16 cellular contexts compared by ENCODE assay signal in genomic region chr19:4682417-4683200, GRCh38. TPM values are rescaled to one million over a fixed set of nuclear protein-coding genes. Genes with fewer than 3 reads are reported as not detected.
A peak's percentile ranks its signal among the peaks of the same experiment; 100 is the strongest.
DNase-seq lines count a peak whose midpoint lies in the region; ATAC-seq, FAIRE-seq and TF ChIP-seq lines count a peak whose summit lies in the region.
"Had no signal": no experiment of that assay in that cellular context is flagged by ENCODE, and none has a peak within 500 bp of the region (broad histone marks: within the 10 kb centered on the region; RNA-seq: fewer than 3 reads in every experiment).

No MANE protein-coding gene starts in this region.

- H3K36me3 Mint-ChIP-seq in stimulated activated naive B cell treated with anti-CD40 and anti-IgM and Interleukin-4, amounts not matched to agents 10 μg/mL and 1 μg/mL and 100 μg/mL, for 72 hours = peaks cover 39 to 57% of the 10 kb centered on the region in 2 donors

- BruUV-seq in GM12878 (replicated peaks; lab: Mats Ljungman, UMichigan) (no TSS peak), HepG2 (replicated peaks; lab: Mats Ljungman, UMichigan) (no TSS peak)

- DNase-seq in Right ventricle myocardium inferior (ENCODE audit: missing footprints) (peak; percentile 58), left ventricle myocardium superior (no peak), GM12878 (ENCODE audit: low read depth, low spot score) (no peak), HepG2 (ENCODE audit: low spot score) (no peak), HTR-8/SVneo (ENCODE audit: insufficient read length, low spot score) (no peak)
- DNase-seq in stimulated activated naive B cell treated with anti-CD40 and anti-IgM and Interleukin-4, amounts not matched to agents 10 μg/mL and 1 μg/mL and 100 μg/mL, for 72 hours = no peak
- DNase-seq: 8988T; AML-193; Caco-2; CD8-positive, alpha-beta memory T cell; DND-41; GOT3; HCEC 1CT had no signal

- 98% methylated on average over 34 of the region's 45 CpGs for WGBS in GM12878 (ENCODE audit: insufficient coverage, insufficient replicate concordance, low lambda C conversion rate, missing lambda C conversion rate)
- 98% methylated on average over 26 of the region's 45 CpGs for WGBS in HepG2 (ENCODE audit: low lambda C conversion rate)

- ATAC-seq in Right ventricle myocardium inferior (no peak), left ventricle myocardium superior (no peak), GM12878 (no peak), HepG2 (no peak), GM19455 (IDR thresholded peaks at IDR 0.05; ENCODE audit: unreplicated experiment) (no peak), HG02840 (IDR thresholded peaks at IDR 0.05; ENCODE audit: low FRiP score, unreplicated experiment) (no peak)
- no peak for ATAC-seq in stimulated activated naive B cell treated with anti-CD40 and anti-IgM and Interleukin-4, amounts not matched to agents 10 μg/mL and 1 μg/mL and 100 μg/mL, for 72 hours (replicated peaks)

- H2AFZ ChIP-seq in GM12878 (ENCODE audit: control insufficient read depth, low read depth, low read length) = no peak overlapping the region
- H2AFZ ChIP-seq in HepG2 (ENCODE audit: low read length) = no peak overlapping the region

- H3K27ac ChIP-seq in GM12878 (ENCODE audit: control insufficient read depth, insufficient read depth) (no peak overlapping the region), HepG2 (ENCODE audit: extremely low read length, insufficient read depth, low read length) (no peak overlapping the region)
- H3K27ac ChIP-seq: BLaER1 had no signal

- no peaks in the 10 kb centered on the region for H4K20me1 ChIP-seq in GM12878 (ENCODE audit: control insufficient read depth, insufficient read depth)
- no peaks in the 10 kb centered on the region for H4K20me1 ChIP-seq in HepG2 (ENCODE audit: insufficient read depth, low read length)

- H3K4me3 ChIP-seq in GM12878 (no peak overlapping the region), HepG2 (replicated peaks in 1 of 3; ENCODE audit: insufficient read depth in 1 of 3, low read depth in 2 of 3, low read length in 3 of 3) (no peak overlapping the region)
- H3K4me3 ChIP-seq: BLaER1 had no signal

- no peak overlapping the region for H3K4me3 Mint-ChIP-seq in stimulated activated naive B cell treated with anti-CD40 and anti-IgM and Interleukin-4, amounts not matched to agents 10 μg/mL and 1 μg/mL and 100 μg/mL, for 72 hours
- H3K4me3 Mint-ChIP-seq: CD8-positive, alpha-beta memory T cell had no signal

- no peaks in the 10 kb centered on the region for H3K9me3 Mint-ChIP-seq in stimulated activated naive B cell treated with anti-CD40 and anti-IgM and Interleukin-4, amounts not matched to agents 10 μg/mL and 1 μg/mL and 100 μg/mL, for 72 hours
- H3K9me3 Mint-ChIP-seq: CD8-positive, alpha-beta memory T cell had no signal

- TF ChIP-seq CTCF in GM12878 (IDR thresholded peaks at IDR 0.05 in 2 of 3, conservative IDR thresholded peaks at IDR 0.05 in 1 of 3; ENCODE audit: control insufficient read depth in 2 of 3, extremely low read depth in 1 of 3, insufficient read depth in 1 of 3, low read depth in 3 of 3, low read length in 3 of 3) = no peak
- TF ChIP-seq CTCF in HepG2 (CRISPR knock-in tag; IDR thresholded peaks at IDR 0.05) = no peak

- POLR2A ChIA-PET in GM12878 (lab: Charles Lee) (no interaction called here), HepG2 (lab: Yijun Ruan, JAX) (no interaction called here)

- H3K27me3 ChIP-seq in GM12878 (replicated peaks in 1 of 2; ENCODE audit: control insufficient read depth in 2 of 2, insufficient read depth in 2 of 2, low read length in 1 of 2) (no peaks in the 10 kb centered on the region), HepG2 (ENCODE audit: control insufficient read depth in 1 of 2, insufficient read depth in 2 of 2, low read length in 2 of 2) (no peaks in the 10 kb centered on the region)
- H3K27me3 ChIP-seq: BLaER1 had no signal

- no peak overlapping the region for H3K9ac ChIP-seq in GM12878 (ENCODE audit: control insufficient read depth, insufficient read depth, low read length)
- H3K9ac ChIP-seq in HepG2 (ENCODE audit: insufficient read depth, low read depth, low read length) = no peak overlapping the region
- H3K9ac ChIP-seq: BLaER1 had no signal

- no peaks in the 10 kb centered on the region for H3K27me3 Mint-ChIP-seq in stimulated activated naive B cell treated with anti-CD40 and anti-IgM and Interleukin-4, amounts not matched to agents 10 μg/mL and 1 μg/mL and 100 μg/mL, for 72 hours
- H3K27me3 Mint-ChIP-seq: CD8-positive, alpha-beta memory T cell had no signal

- no peak for FAIRE-seq in GM12878 (lab: Jason Lieb, UNC)
- FAIRE-seq in HepG2 (lab: Jason Lieb, UNC) = no peak
- FAIRE-seq in HTR-8/SVneo (lab: Jason Lieb, UNC) = no peak

- TF ChIP-seq RAD21 in GM12878 (IDR thresholded peaks at IDR 0.05; ENCODE audit: insufficient read depth, low read depth, low read length) = no peak
- TF ChIP-seq RAD21 in HepG2 (CRISPR knock-in tag; IDR thresholded peaks at IDR 0.05) = no peak

- no peaks in the 10 kb centered on the region for H3K4me1 Mint-ChIP-seq in stimulated activated naive B cell treated with anti-CD40 and anti-IgM and Interleukin-4, amounts not matched to agents 10 μg/mL and 1 μg/mL and 100 μg/mL, for 72 hours
- H3K4me1 Mint-ChIP-seq: CD8-positive, alpha-beta memory T cell had no signal

- CTCF ChIA-PET in GM12878 (lab: Yijun Ruan, JAX) (no interaction called here), HepG2 (lab: Yijun Ruan, JAX; ENCODE audit: low intra/inter-chr PET ratio, low total read pairs) (no interaction called here)

- no peaks in the 10 kb centered on the region for H3K9me3 ChIP-seq in GM12878 (replicated peaks; ENCODE audit: control insufficient read depth, insufficient read depth, low read length)
- H3K9me3 ChIP-seq in HepG2 (ENCODE audit: low read length) = no peaks in the 10 kb centered on the region
- H3K9me3 ChIP-seq: BLaER1, Caco-2 had no signal

- TF ChIP-seq POLR2A in GM12878 (IDR thresholded peaks at IDR 0.05; ENCODE audit: low read depth, low read length) = peak; percentile 8; the same call in 1 of the 2 replicates
- TF ChIP-seq POLR2A in HepG2 (IDR thresholded peaks at IDR 0.05; ENCODE audit: insufficient read depth in 1 of 2, low read depth in 2 of 2, low read length in 2 of 2) = no peak

- no peaks in the 10 kb centered on the region for H3K4me1 ChIP-seq in GM12878 (ENCODE audit: control insufficient read depth, insufficient read depth, low read length)
- H3K4me1 ChIP-seq in HepG2 (ENCODE audit: insufficient read depth, low read length) = peaks cover 9% of the 10 kb centered on the region
- H3K4me1 ChIP-seq: Caco-2 had no signal

- SMC1A ChIA-PET in GM12878 (lab: Charles Lee; ENCODE audit: uncharacterized antibody, unreplicated experiment) = no interaction called here

- H3K36me3 ChIP-seq in GM12878 (ENCODE audit: control insufficient read depth in 2 of 2, insufficient read depth in 2 of 2, low read length in 1 of 2) (peaks cover 2 to 6% of the 10 kb centered on the region in 2 experiments; a peak in 3 of 4 replicates), HepG2 (replicated peaks in 1 of 2; ENCODE audit: control insufficient read depth in 1 of 2, insufficient read depth in 2 of 2, low read length in 2 of 2) (peaks cover 6 to 22% of the 10 kb centered on the region in 2 experiments; a peak in 4 of 5 replicates)

- H3K4me2 ChIP-seq in GM12878 (ENCODE audit: control insufficient read depth, insufficient read depth) (no peak overlapping the region), HepG2 (ENCODE audit: low read depth, low read length) (no peak overlapping the region)
- H3K4me2 ChIP-seq: BLaER1 had no signal

- no peaks in the 10 kb centered on the region for H3K79me2 ChIP-seq in GM12878 (ENCODE audit: control insufficient read depth, insufficient read depth, low read length)
- no peaks in the 10 kb centered on the region for H3K79me2 ChIP-seq in HepG2 (ENCODE audit: insufficient read depth, low read length)

- RAD21 ChIA-PET in GM12878 (lab: Charles Lee; ENCODE audit: unreplicated experiment) = no interaction called here

- intact Hi-C loops in Right ventricle myocardium inferior (cut with DNase I) = no loop called here
- intact Hi-C loops in left ventricle myocardium superior (cut with micrococcal nuclease) = no loop called here
- intact Hi-C loops in GM12878 (cut with micrococcal nuclease; ENCODE audit: unreplicated experiment) = no loop called here
- intact Hi-C loops in HepG2 (cut with micrococcal nuclease; ENCODE audit: unreplicated experiment) = no loop called here

- peak overlapping the region; percentile 31 for H3K27ac Mint-ChIP-seq in stimulated activated naive B cell treated with anti-CD40 and anti-IgM and Interleukin-4, amounts not matched to agents 10 μg/mL and 1 μg/mL and 100 μg/mL, for 72 hours
- H3K27ac Mint-ChIP-seq: CD8-positive, alpha-beta memory T cell had no signal

- in situ Hi-C loops in GM12878 (cut with MboI) = no loop called here
- in situ Hi-C loops in HepG2 (cut with HindIII; ENCODE audit: extremely low pct_ligation_motif_present, low pct_unique_long_range_greater_than_20kb) = no loop called here

- no peak for TF ChIP-seq EP300 in GM12878 (IDR thresholded peaks at IDR 0.05; ENCODE audit: borderline replicate concordance in 1 of 2, control insufficient read depth in 1 of 2, low read depth in 2 of 2, low read length in 2 of 2)
- TF ChIP-seq EP300 in HepG2 (IDR thresholded peaks at IDR 0.05; ENCODE audit: low read depth in 2 of 2, low read length in 2 of 2) = no peak
- no peak for TF ChIP-seq EP300 in HepG2 (CRISPR knock-in tag; IDR thresholded peaks at IDR 0.05; ENCODE audit: borderline replicate concordance)

RNA-seq across cellular contexts. Expression of gene MYDGF, which starts 12.5 kb away (rescaled TPM):
- total RNA-seq in Right ventricle myocardium inferior = 29.8 TPM
- 27.0 TPM for total RNA-seq in left ventricle myocardium superior
- total RNA-seq in GM12878 (2013; cell fraction: nucleolus; rRNA removed) = 25.3 and 26.6 TPM in 2 replicates
- total RNA-seq in GM12878 (2014; rRNA removed) = 68.7 and 83.5 TPM in 2 replicates
- total RNA-seq in GM12878 (2014; rRNA removed; fragmentation: Illumina TruSeq; extraction: Trizol) = 46.0 and 50.2 TPM in 2 replicates
- total RNA-seq in GM12878 (2021) = 57.4 and 64.7 TPM in 2 replicates
- 61.8 TPM for polyA plus RNA-seq in GM12878 (2011; ENCODE audit: low read depth)
- 31.3 and 45.6 TPM in 2 replicates for polyA plus RNA-seq in GM12878 (2011; rRNA removed)
- polyA plus RNA-seq in GM12878 (2011; cell fraction: cytosol; rRNA removed) = 72.7 and 135 TPM in 2 replicates
- 44.9 and 47.5 TPM in 2 replicates for polyA plus RNA-seq in GM12878 (2011; cell fraction: nucleus; rRNA removed)
- 111 and 140 TPM in 2 replicates for polyA plus RNA-seq in GM12878 (2012)
- 17.9 and 39.1 TPM in 2 replicates for polyA plus RNA-seq in GM12878 (2014; fragmentation: Illumina TruSeq; extraction: Trizol)
- 10 to 100 TPM in 1 of 2 experiments, 1 to 10 TPM in 1; 2.3 to 18.5 TPM for polyA plus RNA-seq in GM12878 (2014; fragmentation: Nextera tagmentation; extraction: Ambion mirVana)
- polyA plus RNA-seq in GM12878 (2014; rRNA removed) = 92.8 and 96.7 TPM in 2 replicates
- polyA plus RNA-seq in GM12878 (2016; fragmentation: Nextera tagmentation; extraction: Ambion mirVana) = 100 to 1,000 TPM; 183 to 196 TPM
- 15.4 and 26.8 TPM in 2 replicates for polyA minus RNA-seq in GM12878 (2011; rRNA and poly(A)+ RNA removed)
- polyA minus RNA-seq in GM12878 (2011; cell fraction: cytosol; rRNA and poly(A)+ RNA removed) = 14.0 and 15.4 TPM in 2 replicates
- polyA minus RNA-seq in GM12878 (2011; cell fraction: nucleus; rRNA and poly(A)+ RNA removed) = 7.4 and 12.1 TPM in 2 replicates
- 51.2 and 116 TPM in 2 replicates for total RNA-seq in HepG2 (2016; rRNA removed; fragmentation: Illumina TruSeq; extraction: Trizol)
- total RNA-seq in HepG2 (2016; cell fraction: cytosol; rRNA removed; fragmentation: Illumina TruSeq; extraction: Trizol; ENCODE audit: low read depth) = 22.6 and 23.9 TPM in 2 replicates
- total RNA-seq in HepG2 (2016; cell fraction: insoluble cytoplasmic fraction; rRNA removed; fragmentation: Illumina TruSeq; extraction: Trizol) = 51.8 and 121 TPM in 2 replicates
- 39.4 and 44.5 TPM in 2 replicates for total RNA-seq in HepG2 (2016; cell fraction: membrane; rRNA removed; fragmentation: Illumina TruSeq; extraction: Trizol)
- 80.0 and 98.1 TPM in 2 replicates for total RNA-seq in HepG2 (2016; cell fraction: nucleus; rRNA removed; fragmentation: Illumina TruSeq; extraction: Trizol)
- 195 and 198 TPM in 2 replicates for polyA plus RNA-seq in HepG2 (2011; rRNA removed)
- polyA plus RNA-seq in HepG2 (2011; cell fraction: cytosol; rRNA removed) = 230 and 342 TPM in 2 replicates
- polyA plus RNA-seq in HepG2 (2011; cell fraction: nucleus; rRNA removed) = 115 and 125 TPM in 2 replicates
- polyA plus RNA-seq in HepG2 (2012) = 153 and 214 TPM in 2 replicates
- 30.7 and 35.4 TPM in 2 replicates for polyA plus RNA-seq in HepG2 (2016; cell fraction: cytosol; fragmentation: Illumina TruSeq; extraction: Trizol; ENCODE audit: low read depth)
- polyA plus RNA-seq in HepG2 (2016; cell fraction: insoluble cytoplasmic fraction; fragmentation: Illumina TruSeq; extraction: Trizol; ENCODE audit: low read depth) = 58.1 and 61.6 TPM in 2 replicates
- polyA plus RNA-seq in HepG2 (2016; cell fraction: membrane; fragmentation: Illumina TruSeq; extraction: Trizol; ENCODE audit: low read depth) = 39.4 and 41.3 TPM in 2 replicates
- polyA plus RNA-seq in HepG2 (2016; cell fraction: nucleus; fragmentation: Illumina TruSeq; extraction: Trizol; ENCODE audit: insufficient read depth, low read depth) = 174 and 190 TPM in 2 replicates
- 65.4 and 78.5 TPM in 2 replicates for polyA minus RNA-seq in HepG2 (2011; rRNA and poly(A)+ RNA removed; ENCODE audit: low replicate concordance)
- 53.5 and 66.5 TPM in 2 replicates for polyA minus RNA-seq in HepG2 (2011; cell fraction: cytosol; rRNA and poly(A)+ RNA removed)
- 27.7 and 29.1 TPM in 2 replicates for polyA minus RNA-seq in HepG2 (2011; cell fraction: nucleus; rRNA and poly(A)+ RNA removed)

RNA-seq across cellular contexts. Expression of gene DPP9, which starts 41.0 kb away (rescaled TPM):
- total RNA-seq in Right ventricle myocardium inferior = 52.7 TPM
- 53.9 TPM for total RNA-seq in left ventricle myocardium superior
- total RNA-seq in GM12878 (2013; cell fraction: nucleolus; rRNA removed) = 114 and 131 TPM in 2 replicates
- 32.3 and 35.7 TPM in 2 replicates for total RNA-seq in GM12878 (2014; rRNA removed)
- total RNA-seq in GM12878 (2014; rRNA removed; fragmentation: Illumina TruSeq; extraction: Trizol) = 14.9 and 15.2 TPM in 2 replicates
- total RNA-seq in GM12878 (2021) = 54.5 and 58.6 TPM in 2 replicates
- 7.2 TPM for polyA plus RNA-seq in GM12878 (2011; ENCODE audit: low read depth)
- 4.5 and 10.0 TPM in 2 replicates for polyA plus RNA-seq in GM12878 (2011; rRNA removed)
- polyA plus RNA-seq in GM12878 (2011; cell fraction: cytosol; rRNA removed) = 13.7 and 15.7 TPM in 2 replicates
- 30.1 and 56.0 TPM in 2 replicates for polyA plus RNA-seq in GM12878 (2011; cell fraction: nucleus; rRNA removed)
- 22.3 and 28.0 TPM in 2 replicates for polyA plus RNA-seq in GM12878 (2012)
- polyA plus RNA-seq in GM12878 (2014; fragmentation: Illumina TruSeq; extraction: Trizol) = 11.4 and 24.1 TPM in 2 replicates
- 1 to 10 TPM in 1 of 2 experiments, under 1 TPM in 1; 0.64 to 1.2 TPM for polyA plus RNA-seq in GM12878 (2014; fragmentation: Nextera tagmentation; extraction: Ambion mirVana)
- polyA plus RNA-seq in GM12878 (2014; rRNA removed) = 31.0 and 40.9 TPM in 2 replicates
- polyA plus RNA-seq in GM12878 (2016; fragmentation: Nextera tagmentation; extraction: Ambion mirVana) = 10 to 100 TPM; 50.6 to 52.9 TPM
- polyA minus RNA-seq in GM12878 (2011; rRNA and poly(A)+ RNA removed) = 13.0 and 18.5 TPM in 2 replicates
- polyA minus RNA-seq in GM12878 (2011; cell fraction: cytosol; rRNA and poly(A)+ RNA removed) = 13.9 and 19.4 TPM in 2 replicates
- polyA minus RNA-seq in GM12878 (2011; cell fraction: nucleus; rRNA and poly(A)+ RNA removed) = 23.8 and 35.4 TPM in 2 replicates
- 25.8 and 26.6 TPM in 2 replicates for total RNA-seq in HepG2 (2016; rRNA removed; fragmentation: Illumina TruSeq; extraction: Trizol)
- total RNA-seq in HepG2 (2016; cell fraction: cytosol; rRNA removed; fragmentation: Illumina TruSeq; extraction: Trizol; ENCODE audit: low read depth) = 21.9 and 23.0 TPM in 2 replicates
- total RNA-seq in HepG2 (2016; cell fraction: insoluble cytoplasmic fraction; rRNA removed; fragmentation: Illumina TruSeq; extraction: Trizol) = 19.7 and 28.0 TPM in 2 replicates
- total RNA-seq in HepG2 (2016; cell fraction: membrane; rRNA removed; fragmentation: Illumina TruSeq; extraction: Trizol) = 28.4 and 28.6 TPM in 2 replicates
- 19.7 and 23.4 TPM in 2 replicates for total RNA-seq in HepG2 (2016; cell fraction: nucleus; rRNA removed; fragmentation: Illumina TruSeq; extraction: Trizol)
- polyA plus RNA-seq in HepG2 (2011; rRNA removed) = 8.4 and 9.4 TPM in 2 replicates
- 5.3 and 7.0 TPM in 2 replicates for polyA plus RNA-seq in HepG2 (2011; cell fraction: cytosol; rRNA removed)
- polyA plus RNA-seq in HepG2 (2011; cell fraction: nucleus; rRNA removed) = 33.2 and 42.2 TPM in 2 replicates
- polyA plus RNA-seq in HepG2 (2012) = 14.9 and 17.3 TPM in 2 replicates
- 11.8 and 12.3 TPM in 2 replicates for polyA plus RNA-seq in HepG2 (2016; cell fraction: cytosol; fragmentation: Illumina TruSeq; extraction: Trizol; ENCODE audit: low read depth)
- polyA plus RNA-seq in HepG2 (2016; cell fraction: insoluble cytoplasmic fraction; fragmentation: Illumina TruSeq; extraction: Trizol; ENCODE audit: low read depth) = 26.8 and 38.6 TPM in 2 replicates
- 22.3 and 23.5 TPM in 2 replicates for polyA plus RNA-seq in HepG2 (2016; cell fraction: membrane; fragmentation: Illumina TruSeq; extraction: Trizol; ENCODE audit: low read depth)
- polyA plus RNA-seq in HepG2 (2016; cell fraction: nucleus; fragmentation: Illumina TruSeq; extraction: Trizol; ENCODE audit: insufficient read depth, low read depth) = 52.8 and 55.7 TPM in 2 replicates
- 26.0 and 29.3 TPM in 2 replicates for polyA minus RNA-seq in HepG2 (2011; rRNA and poly(A)+ RNA removed; ENCODE audit: low replicate concordance)
- 10.0 and 10.8 TPM in 2 replicates for polyA minus RNA-seq in HepG2 (2011; cell fraction: cytosol; rRNA and poly(A)+ RNA removed)
- polyA minus RNA-seq in HepG2 (2011; cell fraction: nucleus; rRNA and poly(A)+ RNA removed) = 25.8 and 26.7 TPM in 2 replicates

RNA-seq across cellular contexts. Expression of gene TNFAIP8L1, which starts 43.3 kb away (rescaled TPM):
- total RNA-seq in Right ventricle myocardium inferior (4.4 TPM), left ventricle myocardium superior (4.8 TPM), GM12878 (2014; rRNA removed) (5.0 TPM in 2 replicates), GM12878 (2014; rRNA removed; fragmentation: Illumina TruSeq; extraction: Trizol) (8.3 and 8.7 TPM in 2 replicates), GM12878 (2021) (12.7 and 14.3 TPM in 2 replicates), HepG2 (2016; rRNA removed; fragmentation: Illumina TruSeq; extraction: Trizol) (18.9 and 21.4 TPM in 2 replicates)
- total RNA-seq in GM12878 (2013; cell fraction: nucleolus; rRNA removed) = 17.9 and 19.3 TPM in 2 replicates
- 4.5 TPM for polyA plus RNA-seq in GM12878 (2011; ENCODE audit: low read depth)
- polyA plus RNA-seq in GM12878 (2011; rRNA removed) (7.6 and 9.0 TPM in 2 replicates), GM12878 (2014; fragmentation: Illumina TruSeq; extraction: Trizol) (4.6 and 8.6 TPM in 2 replicates), GM12878 (2014; fragmentation: Nextera tagmentation; extraction: Ambion mirVana) (1 to 10 TPM in 1 of 2 experiments, under 1 TPM in 1; 0.93 to 2.4 TPM), GM12878 (2014; rRNA removed) (12.4 and 13.1 TPM in 2 replicates), GM12878 (2016; fragmentation: Nextera tagmentation; extraction: Ambion mirVana) (1 to 10 TPM; 8.3 to 9.2 TPM), HepG2 (2011; rRNA removed) (13.4 and 14.2 TPM in 2 replicates)
- polyA plus RNA-seq in GM12878 (2011; cell fraction: cytosol; rRNA removed) = 14.0 and 14.6 TPM in 2 replicates
- polyA plus RNA-seq in GM12878 (2011; cell fraction: nucleus; rRNA removed) = 4.2 and 6.9 TPM in 2 replicates
- polyA plus RNA-seq in GM12878 (2012) = 7.7 and 9.0 TPM in 2 replicates
- polyA minus RNA-seq in GM12878 (2011; rRNA and poly(A)+ RNA removed) = 6.7 and 13.4 TPM in 2 replicates
- polyA minus RNA-seq in GM12878 (2011; cell fraction: cytosol; rRNA and poly(A)+ RNA removed) = 5.9 and 6.3 TPM in 2 replicates
- 4.1 and 6.6 TPM in 2 replicates for polyA minus RNA-seq in GM12878 (2011; cell fraction: nucleus; rRNA and poly(A)+ RNA removed)
- total RNA-seq in HepG2 (2016; cell fraction: cytosol; rRNA removed; fragmentation: Illumina TruSeq; extraction: Trizol; ENCODE audit: low read depth) = 5.7 and 6.2 TPM in 2 replicates
- total RNA-seq in HepG2 (2016; cell fraction: insoluble cytoplasmic fraction; rRNA removed; fragmentation: Illumina TruSeq; extraction: Trizol) = 15.8 and 20.8 TPM in 2 replicates
- total RNA-seq in HepG2 (2016; cell fraction: membrane; rRNA removed; fragmentation: Illumina TruSeq; extraction: Trizol) = 17.1 and 17.6 TPM in 2 replicates
- 9.7 and 12.6 TPM in 2 replicates for total RNA-seq in HepG2 (2016; cell fraction: nucleus; rRNA removed; fragmentation: Illumina TruSeq; extraction: Trizol)
- 16.1 and 16.8 TPM in 2 replicates for polyA plus RNA-seq in HepG2 (2011; cell fraction: cytosol; rRNA removed)
- 7.6 and 8.4 TPM in 2 replicates for polyA plus RNA-seq in HepG2 (2011; cell fraction: nucleus; rRNA removed)
- polyA plus RNA-seq in HepG2 (2012) = 11.6 and 15.1 TPM in 2 replicates
- 5.3 and 5.7 TPM in 2 replicates for polyA plus RNA-seq in HepG2 (2016; cell fraction: cytosol; fragmentation: Illumina TruSeq; extraction: Trizol; ENCODE audit: low read depth)
- 20.0 and 23.7 TPM in 2 replicates for polyA plus RNA-seq in HepG2 (2016; cell fraction: insoluble cytoplasmic fraction; fragmentation: Illumina TruSeq; extraction: Trizol; ENCODE audit: low read depth)
- polyA plus RNA-seq in HepG2 (2016; cell fraction: membrane; fragmentation: Illumina TruSeq; extraction: Trizol; ENCODE audit: low read depth) = 13.6 and 14.4 TPM in 2 replicates
- 15.4 and 17.2 TPM in 2 replicates for polyA plus RNA-seq in HepG2 (2016; cell fraction: nucleus; fragmentation: Illumina TruSeq; extraction: Trizol; ENCODE audit: insufficient read depth, low read depth)
- 2.7 and 20.5 TPM in 2 replicates for polyA minus RNA-seq in HepG2 (2011; rRNA and poly(A)+ RNA removed; ENCODE audit: low replicate concordance)
- 10.1 and 10.4 TPM in 2 replicates for polyA minus RNA-seq in HepG2 (2011; cell fraction: cytosol; rRNA and poly(A)+ RNA removed)
- polyA minus RNA-seq in HepG2 (2011; cell fraction: nucleus; rRNA and poly(A)+ RNA removed) = 8.8 and 9.0 TPM in 2 replicates
